In genomic region chr6:95117236-95117635, GRCh38 we compare ENCODE assay signal across 23 cellular contexts.
"Had no signal": no experiment of that assay in that cellular context is flagged by ENCODE, and none has a peak within 500 bp of the region (broad histone marks: within the 10 kb centered on the region; RNA-seq: fewer than 3 reads in every experiment).

No MANE protein-coding gene starts in this region.

- H3K9me3 ChIP-seq: adrenal gland, colonic mucosa had no signal

- H3K27me3 ChIP-seq: adrenal gland, colonic mucosa had no signal

- H3K36me3 ChIP-seq: adrenal gland, colonic mucosa had no signal

- H3K4me1 ChIP-seq: adrenal gland, colonic mucosa had no signal

- ATAC-seq: activated T-cell treated with anti-CD3 and anti-CD28 coated beads, Interleukin-2, amount 50 U/mL, for 4 hours; Right ventricle myocardium inferior had no signal

- H3K27ac ChIP-seq: adrenal gland, colonic mucosa, PC-9, SK-N-MC, VCaP had no signal

- DNase-seq: activated CD4-positive, alpha-beta memory T cell treated with anti-CD3 and anti-CD28 coated beads for 36 hours; activated CD4-positive, alpha-beta T cell treated with anti-CD3 and anti-CD28 coated beads, Interleukin-2, amount 10 ng/mL, durations not matched to agents 7 days and 5 days; activated CD4-positive, CD25-positive, alpha-beta regulatory T cell; activated CD8-positive, alpha-beta memory T cell treated with anti-CD3 and anti-CD28 coated beads for 24 hours; activated gamma-delta T cell; activated naive CD4-positive, alpha-beta T cell treated with anti-CD3 and anti-CD28 coated beads, Interleukin-2, amount 50 U/mL, for 16 hours; activated naive CD8-positive, alpha-beta T cell treated with anti-CD3 and anti-CD28 coated beads, Interleukin-2, amount 10 ng/mL, durations not matched to agents 7 days and 5 days; activated T-cell treated with anti-CD3 and anti-CD28 coated beads, Interleukin-2, amount 50 U/mL, for 4 hours; adrenal gland; anterior cingulate cortex; caudate nucleus; colonic mucosa; NCI-H1105 treated with DMSO at 0.1 percent for 48 hours; NCI-H1436 treated with DMSO at 0.1 percent for 48 hours; NCI-H187; NCI-H2081; NCI-H446; NCI-H524; T-helper 1 cell had no signal

- H3K4me3 ChIP-seq: adrenal gland, colonic mucosa, PC-9, SK-N-MC had no signal
